In the genomic region with DNA sequence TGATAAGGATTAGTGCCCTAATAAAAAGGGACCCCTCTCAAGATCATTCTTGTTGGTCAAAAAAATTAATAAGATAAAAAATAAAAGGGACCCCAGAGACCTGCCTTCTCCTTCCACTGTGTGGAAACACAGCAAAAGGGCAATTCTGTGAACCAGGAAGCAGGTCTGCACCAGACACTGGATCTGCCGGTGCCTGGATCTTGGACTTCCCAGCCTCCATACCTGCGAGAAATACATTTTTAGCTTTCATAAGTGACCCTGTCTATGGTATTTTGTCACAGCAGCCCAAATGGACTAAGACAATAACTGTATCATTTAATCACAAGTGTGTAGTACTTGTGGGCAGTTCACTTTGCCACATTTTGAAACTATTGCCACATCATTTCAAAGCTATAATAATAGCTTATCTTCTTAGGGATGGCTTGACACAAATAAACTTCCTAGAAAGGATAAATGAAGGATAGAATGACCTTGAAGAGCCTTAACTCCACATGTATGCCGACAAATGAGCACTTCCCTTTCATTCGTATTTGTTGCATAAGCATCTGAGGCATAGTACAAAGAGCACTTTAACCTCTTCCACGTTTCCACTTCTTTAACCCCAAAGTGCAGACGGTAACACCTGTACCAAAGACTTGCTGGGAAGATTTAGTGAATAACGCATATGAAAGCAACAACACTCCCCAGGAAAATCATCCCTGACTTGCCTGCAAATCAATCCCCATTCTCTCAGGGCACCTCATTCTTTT, we compare ENCODE assay signal across 33 cellular contexts.
"Had no signal": no experiment of that assay in that cellular context is flagged by ENCODE, and none has a peak within 500 bp of the region (broad histone marks: within the 10 kb centered on the region; RNA-seq: fewer than 3 reads in every experiment).

No MANE protein-coding gene starts in this region.

- DNase-seq: activated CD4-positive, alpha-beta memory T cell treated with anti-CD3 and anti-CD28 coated beads, Interleukin-2, amount 10 ng/mL, durations not matched to agents 7 days and 5 days; activated CD4-positive, alpha-beta T cell treated with anti-CD3 and anti-CD28 coated beads for 1 hour; activated CD4-positive, alpha-beta T cell treated with anti-CD3 and anti-CD28 coated beads for 48 hours; activated CD4-positive, CD25-positive, alpha-beta regulatory T cell; activated CD8-positive, alpha-beta memory T cell treated with anti-CD3 and anti-CD28 coated beads for 24 hours; activated CD8-positive, alpha-beta memory T cell treated with anti-CD3 and anti-CD28 coated beads, Interleukin-2, amount 10 ng/mL, durations not matched to agents 7 days and 5 days; activated CD8-positive, alpha-beta memory T cell treated with anti-CD3 and anti-CD28 coated beads, Interleukin-2, amount 50 U/mL, for 48 hours; activated effector memory CD4-positive, alpha-beta T cell treated with Interleukin-2 at 50 U/mL for 16 hours; activated naive CD4-positive, alpha-beta T cell treated with anti-CD3 and anti-CD28 coated beads, Interleukin-2, amount 50 U/mL, for 16 hours; activated naive CD8-positive, alpha-beta T cell treated with anti-CD3 and anti-CD28 coated beads for 36 hours; activated T-cell treated with anti-CD3 and anti-CD28 coated beads, Interleukin-2, amount 50 U/mL, for 48 hours; amniotic stem cell; aorta; brain microvascular endothelial cell; central memory CD4-positive, alpha-beta T cell; MM.1S; NCI-H1048; NCI-H1105 treated with DMSO at 0.1 percent for 48 hours; NCI-H1436; NCI-H1694; NCI-H2029; NCI-H2171 treated with DMSO at 0.1 percent for 48 hours; NCI-H345; NCI-H524 treated with DMSO at 0.1 percent for 48 hours; SHP77 treated with DMSO at 0.1 percent for 48 hours; SK-N-SH; SW 1271; T-helper 1 cell; T-helper 2 cell; T-helper 9 cell; WERI-Rb-1 had no signal

- H3K4me1 ChIP-seq: SJSA1 had no signal

- H3K4me3 Mint-ChIP-seq: activated CD4-positive, alpha-beta memory T cell treated with anti-CD3 and anti-CD28 coated beads, Interleukin-2, amount 10 ng/mL, durations not matched to agents 7 days and 5 days; activated CD8-positive, alpha-beta memory T cell treated with anti-CD3 and anti-CD28 coated beads, Interleukin-2, amount 10 ng/mL, durations not matched to agents 7 days and 5 days; activated naive CD8-positive, alpha-beta T cell treated with anti-CD3 and anti-CD28 coated beads for 36 hours had no signal

- H3K9me3 ChIP-seq: SJSA1, SK-N-SH had no signal

- H3K4me3 ChIP-seq: SJSA1 had no signal

- H3K27me3 ChIP-seq: brain microvascular endothelial cell, SJSA1 had no signal

- H3K36me3 ChIP-seq: brain microvascular endothelial cell, SJSA1, WERI-Rb-1 had no signal

- H3K4me1 Mint-ChIP-seq: activated CD4-positive, alpha-beta memory T cell treated with anti-CD3 and anti-CD28 coated beads, Interleukin-2, amount 10 ng/mL, durations not matched to agents 7 days and 5 days; activated CD8-positive, alpha-beta memory T cell treated with anti-CD3 and anti-CD28 coated beads, Interleukin-2, amount 10 ng/mL, durations not matched to agents 7 days and 5 days; activated naive CD8-positive, alpha-beta T cell treated with anti-CD3 and anti-CD28 coated beads for 36 hours had no signal

- H3K27ac ChIP-seq: brain microvascular endothelial cell, KMS-11, SJSA1, WERI-Rb-1 had no signal

- H3K9me3 Mint-ChIP-seq: activated CD4-positive, alpha-beta memory T cell treated with anti-CD3 and anti-CD28 coated beads, Interleukin-2, amount 10 ng/mL, durations not matched to agents 7 days and 5 days; activated naive CD8-positive, alpha-beta T cell treated with anti-CD3 and anti-CD28 coated beads for 36 hours had no signal

- H3K27ac Mint-ChIP-seq: activated CD4-positive, alpha-beta memory T cell treated with anti-CD3 and anti-CD28 coated beads, Interleukin-2, amount 10 ng/mL, durations not matched to agents 7 days and 5 days; activated CD8-positive, alpha-beta memory T cell treated with anti-CD3 and anti-CD28 coated beads, Interleukin-2, amount 10 ng/mL, durations not matched to agents 7 days and 5 days; activated naive CD8-positive, alpha-beta T cell treated with anti-CD3 and anti-CD28 coated beads for 36 hours had no signal

- H3K36me3 Mint-ChIP-seq: activated CD8-positive, alpha-beta memory T cell treated with anti-CD3 and anti-CD28 coated beads, Interleukin-2, amount 10 ng/mL, durations not matched to agents 7 days and 5 days; activated naive CD8-positive, alpha-beta T cell treated with anti-CD3 and anti-CD28 coated beads for 36 hours had no signal
